In genomic region chr17:4019400-4019799, GRCh38 we compare ENCODE assay signal across 21 cellular contexts. TPM values are rescaled to one million over a fixed set of nuclear protein-coding genes. Genes with fewer than 3 reads are reported as not detected.
"Had no signal": no experiment of that assay in that cellular context is flagged by ENCODE, and none has a peak within 500 bp of the region (broad histone marks: within the 10 kb centered on the region; RNA-seq: fewer than 3 reads in every experiment).

No MANE protein-coding gene starts in this region.

- H3K4me3 Mint-ChIP-seq: dendritic cell treated with granulocyte-macrophage colony-stimulating factor and Interleukin-4, amounts not matched to agents 40 ng/mL and 50 ng/mL, for 4 days; naive B cell had no signal

- H3K27ac Mint-ChIP-seq: dendritic cell treated with granulocyte-macrophage colony-stimulating factor and Interleukin-4, amounts not matched to agents 40 ng/mL and 50 ng/mL, for 4 days; progenitor cell of endocrine pancreas had no signal

- ATAC-seq: gastroesophageal sphincter, left cardiac atrium, left ventricle myocardium superior, right cardiac atrium had no signal

- H3K27ac ChIP-seq: esophagus squamous epithelium, ovary had no signal

- DNase-seq: cerebellar nuclear complex; esophagus squamous epithelium; foreskin fibroblast; kidney; left cardiac atrium; left ventricle myocardium superior; mesendoderm; naive B cell; nucleus accumbens; ovary; right cardiac atrium; stimulated activated CD4-positive, alpha-beta T cell treated with anti-CD3 and anti-CD28 coated beads, Interleukin-15, amount 100 ng/mL, for 24 hours; stimulated activated CD4-positive, alpha-beta T cell treated with anti-CD3 and anti-CD28 coated beads, Interleukin-1b, Interleukin-23, amount 100 ng/mL, for 48 hours; stimulated activated CD4-positive, alpha-beta T cell treated with anti-CD3 and anti-CD28 coated beads, Interleukin-4, amount 100 ng/mL, for 24 hours; stimulated activated naive CD4-positive, alpha-beta T cell treated with Interleukin-2 at 50 U/mL for 16 hours; trophoblast cell had no signal

- H3K4me1 ChIP-seq: esophagus squamous epithelium, gastroesophageal sphincter had no signal

- H3K27me3 Mint-ChIP-seq: dendritic cell treated with granulocyte-macrophage colony-stimulating factor and Interleukin-4, amounts not matched to agents 40 ng/mL and 50 ng/mL, for 4 days; naive B cell; progenitor cell of endocrine pancreas had no signal

- H3K36me3 ChIP-seq: ovary had no signal

- H3K4me1 Mint-ChIP-seq: naive B cell had no signal

- H3K4me3 ChIP-seq: esophagus squamous epithelium, gastroesophageal sphincter, ovary, smooth muscle cell had no signal

- H3K27me3 ChIP-seq: esophagus squamous epithelium, gastroesophageal sphincter, ovary had no signal

- H3K4me2 ChIP-seq: smooth muscle cell had no signal

RNA-seq across cellular contexts. Expression of gene ATP2A3, which starts 55.2 kb away (rescaled TPM):
- polyA plus RNA-seq: neural cell had no signal
